Comparison of ENCODE assay signal across 1 cellular context in genomic region chr12:48865441-48866290, GRCh38.
TF ChIP-seq lines count a peak whose summit lies in the region.

Gene RND1, minus strand, starts transcription at chr12:48865870. Its CDS starts 103 bp downstream, at chr12:48865767.

TF ChIP-seq in K562, 482 proteins besides CTCF, POLR2A, EP300 and RAD21 (continued from another document and continues in another):
- TF ChIP-seq, protein P1, sequence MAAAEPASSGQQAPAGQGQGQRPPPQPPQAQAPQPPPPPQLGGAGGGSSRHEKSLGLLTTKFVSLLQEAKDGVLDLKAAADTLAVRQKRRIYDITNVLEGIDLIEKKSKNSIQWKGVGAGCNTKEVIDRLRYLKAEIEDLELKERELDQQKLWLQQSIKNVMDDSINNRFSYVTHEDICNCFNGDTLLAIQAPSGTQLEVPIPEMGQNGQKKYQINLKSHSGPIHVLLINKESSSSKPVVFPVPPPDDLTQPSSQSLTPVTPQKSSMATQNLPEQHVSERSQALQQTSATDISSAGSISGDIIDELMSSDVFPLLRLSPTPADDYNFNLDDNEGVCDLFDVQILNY (CRISPR knock-in tag; IDR thresholded peaks at IDR 0.05): no peak
- TF ChIP-seq NEUROD1 (IDR thresholded peaks at IDR 0.05; ENCODE audit: borderline replicate concordance, low read depth, low read length, partially characterized antibody): peak; percentile 94
- no peak for TF ChIP-seq SMAD1 (IDR thresholded peaks at IDR 0.05; ENCODE audit: low read depth, low read length, partially characterized antibody)
- TF ChIP-seq SP1 (CRISPR knock-in tag; IDR thresholded peaks at IDR 0.05): no peak
- no peak for TF ChIP-seq TEAD2 (tag; IDR thresholded peaks at IDR 0.05)
- TF ChIP-seq KLF16 (IDR thresholded peaks at IDR 0.05): 0 out of 2 replicates have a peak, but pooled peaks have one; percentile 10
- TF ChIP-seq SRSF1 (IDR thresholded peaks at IDR 0.05; ENCODE audit: low read depth, low read length): no peak
- no peak for TF ChIP-seq ZNF3 (CRISPR knock-in tag; IDR thresholded peaks at IDR 0.05)
- no peak for TF ChIP-seq FOXA1 (IDR thresholded peaks at IDR 0.05; ENCODE audit: borderline replicate concordance)
- TF ChIP-seq SUPT5H (IDR thresholded peaks at IDR 0.05): peak; percentile 78
- TF ChIP-seq ZNF12 (CRISPR knock-in tag; IDR thresholded peaks at IDR 0.05): no peak
- TF ChIP-seq SIN3A (IDR thresholded peaks at IDR 0.05; ENCODE audit: borderline replicate concordance in 2 of 2, control insufficient read depth in 1 of 2, low read depth in 2 of 2, low read length in 2 of 2): 0 out of 4 replicates have a peak, but pooled peaks of 1 of the 2 experiments have one; percentile 54
- peak; percentile 94 for TF ChIP-seq TBP (optimal IDR thresholded peaks at IDR 0.05; ENCODE audit: low read depth, low read length)
- TF ChIP-seq NUFIP1 (IDR thresholded peaks at IDR 0.05; ENCODE audit: partially characterized antibody): no peak
- no peak for TF ChIP-seq CAMTA2 (CRISPR knock-in tag; conservative IDR thresholded peaks at IDR 0.05)
- no peak for TF ChIP-seq CSDE1 (IDR thresholded peaks at IDR 0.05)
- TF ChIP-seq, protein P2, sequence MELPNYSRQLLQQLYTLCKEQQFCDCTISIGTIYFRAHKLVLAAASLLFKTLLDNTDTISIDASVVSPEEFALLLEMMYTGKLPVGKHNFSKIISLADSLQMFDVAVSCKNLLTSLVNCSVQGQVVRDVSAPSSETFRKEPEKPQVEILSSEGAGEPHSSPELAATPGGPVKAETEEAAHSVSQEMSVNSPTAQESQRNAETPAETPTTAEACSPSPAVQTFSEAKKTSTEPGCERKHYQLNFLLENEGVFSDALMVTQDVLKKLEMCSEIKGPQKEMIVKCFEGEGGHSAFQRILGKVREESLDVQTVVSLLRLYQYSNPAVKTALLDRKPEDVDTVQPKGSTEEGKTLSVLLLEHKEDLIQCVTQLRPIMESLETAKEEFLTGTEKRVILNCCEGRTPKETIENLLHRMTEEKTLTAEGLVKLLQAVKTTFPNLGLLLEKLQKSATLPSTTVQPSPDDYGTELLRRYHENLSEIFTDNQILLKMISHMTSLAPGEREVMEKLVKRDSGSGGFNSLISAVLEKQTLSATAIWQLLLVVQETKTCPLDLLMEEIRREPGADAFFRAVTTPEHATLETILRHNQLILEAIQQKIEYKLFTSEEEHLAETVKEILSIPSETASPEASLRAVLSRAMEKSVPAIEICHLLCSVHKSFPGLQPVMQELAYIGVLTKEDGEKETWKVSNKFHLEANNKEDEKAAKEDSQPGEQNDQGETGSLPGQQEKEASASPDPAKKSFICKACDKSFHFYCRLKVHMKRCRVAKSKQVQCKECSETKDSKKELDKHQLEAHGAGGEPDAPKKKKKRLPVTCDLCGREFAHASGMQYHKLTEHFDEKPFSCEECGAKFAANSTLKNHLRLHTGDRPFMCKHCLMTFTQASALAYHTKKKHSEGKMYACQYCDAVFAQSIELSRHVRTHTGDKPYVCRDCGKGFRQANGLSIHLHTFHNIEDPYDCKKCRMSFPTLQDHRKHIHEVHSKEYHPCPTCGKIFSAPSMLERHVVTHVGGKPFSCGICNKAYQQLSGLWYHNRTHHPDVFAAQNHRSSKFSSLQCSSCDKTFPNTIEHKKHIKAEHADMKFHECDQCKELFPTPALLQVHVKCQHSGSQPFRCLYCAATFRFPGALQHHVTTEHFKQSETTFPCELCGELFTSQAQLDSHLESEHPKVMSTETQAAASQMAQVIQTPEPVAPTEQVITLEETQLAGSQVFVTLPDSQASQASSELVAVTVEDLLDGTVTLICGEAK (IDR thresholded peaks at IDR 0.05): peak; percentile 42; the same call in 1 of the 2 replicates
- TF ChIP-seq, protein P2 (CRISPR knock-in tag; IDR thresholded peaks at IDR 0.05): no peak
- TF ChIP-seq E2F6 (IDR thresholded peaks at IDR 0.05; ENCODE audit: borderline replicate concordance in 1 of 2, extremely low read depth in 1 of 2, insufficient read depth in 1 of 2, insufficient read length in 1 of 2, low read depth in 1 of 2, low read length in 1 of 2, poor library complexity in 1 of 2, severe bottlenecking in 1 of 2): peak; percentile 70 to 73
- TF ChIP-seq ZNF184 (CRISPR knock-in tag; IDR thresholded peaks at IDR 0.05): no peak
- no peak for TF ChIP-seq ATF1 (CRISPR knock-in tag; IDR thresholded peaks at IDR 0.05)
- peak; percentile 38 for TF ChIP-seq ATF1 (tag; IDR thresholded peaks at IDR 0.05)
- TF ChIP-seq, protein P3, sequence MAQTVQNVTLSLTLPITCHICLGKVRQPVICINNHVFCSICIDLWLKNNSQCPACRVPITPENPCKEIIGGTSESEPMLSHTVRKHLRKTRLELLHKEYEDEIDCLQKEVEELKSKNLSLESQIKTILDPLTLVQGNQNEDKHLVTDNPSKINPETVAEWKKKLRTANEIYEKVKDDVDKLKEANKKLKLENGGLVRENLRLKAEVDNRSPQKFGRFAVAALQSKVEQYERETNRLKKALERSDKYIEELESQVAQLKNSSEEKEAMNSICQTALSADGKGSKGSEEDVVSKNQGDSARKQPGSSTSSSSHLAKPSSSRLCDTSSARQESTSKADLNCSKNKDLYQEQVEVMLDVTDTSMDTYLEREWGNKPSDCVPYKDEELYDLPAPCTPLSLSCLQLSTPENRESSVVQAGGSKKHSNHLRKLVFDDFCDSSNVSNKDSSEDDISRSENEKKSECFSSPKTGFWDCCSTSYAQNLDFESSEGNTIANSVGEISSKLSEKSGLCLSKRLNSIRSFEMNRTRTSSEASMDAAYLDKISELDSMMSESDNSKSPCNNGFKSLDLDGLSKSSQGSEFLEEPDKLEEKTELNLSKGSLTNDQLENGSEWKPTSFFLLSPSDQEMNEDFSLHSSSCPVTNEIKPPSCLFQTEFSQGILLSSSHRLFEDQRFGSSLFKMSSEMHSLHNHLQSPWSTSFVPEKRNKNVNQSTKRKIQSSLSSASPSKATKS (CRISPR knock-in tag; IDR thresholded peaks at IDR 0.05): no peak
- no peak for TF ChIP-seq TAF15 (IDR thresholded peaks at IDR 0.05; ENCODE audit: low read depth, low read length)
- no peak for TF ChIP-seq SRSF3 (IDR thresholded peaks at IDR 0.05; ENCODE audit: insufficient read depth, low read length)
- no peak for TF ChIP-seq RFX1 (IDR thresholded peaks at IDR 0.05)
- TF ChIP-seq SMARCC2 (IDR thresholded peaks at IDR 0.05; ENCODE audit: low read depth): no peak
- TF ChIP-seq ZBTB5 (IDR thresholded peaks at IDR 0.05): no peak
- peak; percentile 73 for TF ChIP-seq MGA (IDR thresholded peaks at IDR 0.05)
